Comparison of ENCODE assay signal across 16 cellular contexts in the genomic region with DNA sequence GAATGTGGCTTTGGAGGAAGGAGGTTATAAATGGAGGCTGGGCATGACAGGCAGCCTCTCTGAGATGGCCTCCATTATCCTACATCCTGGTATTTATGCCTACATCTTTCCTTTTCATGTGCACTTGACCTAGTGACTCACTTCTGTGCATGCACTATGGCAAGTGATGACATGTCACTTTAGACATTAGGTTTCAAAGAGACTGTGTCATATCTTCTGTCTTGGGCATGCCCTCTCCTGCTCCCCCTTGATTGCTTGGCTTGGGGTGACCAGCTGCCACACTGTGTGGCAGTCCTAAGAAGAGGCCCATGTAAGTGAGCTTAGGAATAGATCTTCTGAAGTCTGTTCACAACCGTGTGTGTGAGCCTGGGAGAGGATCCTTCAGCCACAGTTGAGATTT.
DNase-seq lines count a peak whose midpoint lies in the region; ATAC-seq and TF ChIP-seq lines count a peak whose summit lies in the region.
"Had no signal": no experiment of that assay in that cellular context is flagged by ENCODE, and none has a peak within 500 bp of the region (broad histone marks: within the 10 kb centered on the region; RNA-seq: fewer than 3 reads in every experiment).

No MANE protein-coding gene starts in this region.

- H3K9me3 Mint-ChIP-seq in activated naive CD4-positive, alpha-beta T cell treated with anti-CD3 and anti-CD28 coated beads, Interleukin-2, amount 50 U/mL, for 72 hours: peaks cover 9 to 16% of the 10 kb centered on the region in 2 donors
- peaks cover 6% of the 10 kb centered on the region for H3K9me3 Mint-ChIP-seq in activated T-helper 17 cell treated with anti-CD3 and anti-CD28 coated beads, Interleukin-2, amount 50 U/mL, for 72 hours

- TF ChIP-seq CTCF in foreskin keratinocyte (conservative IDR thresholded peaks at IDR 0.05): no peak

- peaks cover 5 to 13% of the 10 kb centered on the region in 2 donors for H3K36me3 Mint-ChIP-seq in activated naive CD4-positive, alpha-beta T cell treated with anti-CD3 and anti-CD28 coated beads, Interleukin-2, amount 50 U/mL, for 72 hours
- no peaks in the 10 kb centered on the region for H3K36me3 Mint-ChIP-seq in activated T-helper 17 cell treated with anti-CD3 and anti-CD28 coated beads, Interleukin-2, amount 50 U/mL, for 72 hours (ENCODE audit: low read depth)

- H3K4me1 Mint-ChIP-seq in activated T-helper 17 cell treated with anti-CD3 and anti-CD28 coated beads, Interleukin-2, amount 50 U/mL, for 72 hours: peaks cover 11% of the 10 kb centered on the region

- no peak for DNase-seq in activated naive CD4-positive, alpha-beta T cell treated with anti-CD3 and anti-CD28 coated beads, Interleukin-2, amount 50 U/mL, for 72 hours (ENCODE audit: low spot score in 2 of 2)
- no peak for DNase-seq in activated naive CD4-positive, alpha-beta T cell treated with anti-CD3 and anti-CD28 coated beads, Interleukin-2, amount 50 U/mL, for 16 hours
- peak; percentile 4 for DNase-seq in DMS53 treated with DMSO at 0.1 percent for 48 hours (lab: John Stamatoyannopoulos, UW; ENCODE audit: unreplicated experiment)
- DNase-seq in foreskin keratinocyte: peak; percentile 4 to 18
- DNase-seq in NCI-H1048 (lab: John Stamatoyannopoulos, UW): no peak
- DNase-seq in NCI-H1105 (lab: John Stamatoyannopoulos, UW): no peak
- DNase-seq: BE2C; CD4-positive, alpha-beta memory T cell; COR-L47; DMS153; GF-D8 had no signal

- no peaks in the 10 kb centered on the region for H3K27me3 Mint-ChIP-seq in activated T-helper 17 cell treated with anti-CD3 and anti-CD28 coated beads, Interleukin-2, amount 50 U/mL, for 72 hours

- no peaks in the 10 kb centered on the region for H3K27me3 ChIP-seq in foreskin keratinocyte
- H3K27me3 ChIP-seq: BE2C had no signal

- H3K4me3 Mint-ChIP-seq in activated T-helper 17 cell treated with anti-CD3 and anti-CD28 coated beads, Interleukin-2, amount 50 U/mL, for 72 hours: no peak overlapping the region
- H3K4me3 Mint-ChIP-seq: CD4-positive, alpha-beta memory T cell had no signal

- peak; percentile 63 to 73 for ATAC-seq in activated naive CD4-positive, alpha-beta T cell treated with anti-CD3 and anti-CD28 coated beads, Interleukin-2, amount 50 U/mL, for 72 hours
- ATAC-seq in activated T-helper 17 cell treated with anti-CD3 and anti-CD28 coated beads, Interleukin-2, amount 50 U/mL, for 72 hours (replicated peaks): peak; percentile 72
- ATAC-seq in foreskin keratinocyte: peak; percentile 28
- ATAC-seq: A549, HCT116 had no signal

- no peaks in the 10 kb centered on the region for H3K4me1 ChIP-seq in foreskin keratinocyte
- H3K4me1 ChIP-seq: A549, BE2C had no signal

- H3K27ac Mint-ChIP-seq in activated naive CD4-positive, alpha-beta T cell treated with anti-CD3 and anti-CD28 coated beads, Interleukin-2, amount 50 U/mL, for 72 hours: no peak overlapping the region
- no peak overlapping the region for H3K27ac Mint-ChIP-seq in activated T-helper 17 cell treated with anti-CD3 and anti-CD28 coated beads, Interleukin-2, amount 50 U/mL, for 72 hours

- H3K27ac ChIP-seq in foreskin keratinocyte: no peak overlapping the region
- H3K27ac ChIP-seq: A549, C4-2B, HL-60 had no signal

Comparison
In these comparisons a context has a peak if more than half of its experiments do, and no peak if none do; other contexts are left out.
1. DNase-seq: peak in DMS53 treated with DMSO at 0.1 percent for 48 hours (single experiment) and foreskin keratinocyte (2 of 2); none in activated naive CD4-positive, alpha-beta T cell treated with anti-CD3 and anti-CD28 coated beads, Interleukin-2, amount 50 U/mL, for 72 hours (0 of 2), activated naive CD4-positive, alpha-beta T cell treated with anti-CD3 and anti-CD28 coated beads, Interleukin-2, amount 50 U/mL, for 16 hours (single experiment), NCI-H1048 (single experiment) and NCI-H1105 (single experiment).
2. Peak in every context shown above with its lines, with median percentiles within 50 percentile points of each other: ATAC-seq.